In genomic region chr3:197525706-197526105, GRCh38 we compare ENCODE assay signal across 1 cellular context.
A peak's percentile ranks its signal among the peaks of the same experiment; 100 is the strongest.
TF ChIP-seq lines count a peak whose summit lies in the region.

No MANE protein-coding gene starts in this region.

TF ChIP-seq in HepG2, 621 proteins besides CTCF, POLR2A, EP300 and RAD21 (continued from another document):
- TF ChIP-seq PAXIP1 (CRISPR knock-in tag; conservative IDR thresholded peaks at IDR 0.05), result 0 out of 2 replicates have a peak, but pooled peaks have one; percentile 12
- peak; percentile 70 for TF ChIP-seq ZMYM2 (CRISPR knock-in tag; IDR thresholded peaks at IDR 0.05)
- TF ChIP-seq TFAP4 (IDR thresholded peaks at IDR 0.05; ENCODE audit: borderline replicate concordance, low read depth), result no peak
